ENCODE assay signal across 9 cellular contexts in genomic region chr6:75604294-75604693, GRCh38. TPM values are rescaled to one million over a fixed set of nuclear protein-coding genes. Genes with fewer than 3 reads are reported as not detected.
A peak's percentile ranks its signal among the peaks of the same experiment; 100 is the strongest.
DNase-seq lines count a peak whose midpoint lies in the region; ATAC-seq and TF ChIP-seq lines count a peak whose summit lies in the region.
"Had no signal": no experiment of that assay in that cellular context is flagged by ENCODE, and none has a peak within 500 bp of the region (broad histone marks: within the 10 kb centered on the region; RNA-seq: fewer than 3 reads in every experiment).

No MANE protein-coding gene starts in this region.

- no peaks in the 10 kb centered on the region for H3K9me3 Mint-ChIP-seq in activated naive CD4-positive, alpha-beta T cell treated with anti-CD3 and anti-CD28 coated beads for 36 hours
- no peaks in the 10 kb centered on the region for H3K9me3 Mint-ChIP-seq in activated CD8-positive, alpha-beta T cell treated with anti-CD3 and anti-CD28 coated beads for 36 hours

- no peak for ATAC-seq in activated CD8-positive, alpha-beta T cell treated with anti-CD3 and anti-CD28 coated beads for 36 hours
- ATAC-seq in HG02870 (IDR thresholded peaks at IDR 0.05; ENCODE audit: unreplicated experiment), result no peak

- H3K27me3 Mint-ChIP-seq in activated naive CD4-positive, alpha-beta T cell treated with anti-CD3 and anti-CD28 coated beads for 36 hours (ENCODE audit: low read depth), result no peaks in the 10 kb centered on the region
- H3K27me3 Mint-ChIP-seq in activated CD8-positive, alpha-beta T cell treated with anti-CD3 and anti-CD28 coated beads for 36 hours, result no peaks in the 10 kb centered on the region

- WGBS in suprapubic skin, result 91% methylated on average over 16 of the region's 16 CpGs

- TF ChIP-seq CTCF in activated CD8-positive, alpha-beta T cell treated with anti-CD3 and anti-CD28 coated beads for 36 hours (IDR thresholded peaks at IDR 0.05), result no peak
- TF ChIP-seq CTCF in suprapubic skin (IDR thresholded peaks at IDR 0.05), result no peak

- peak overlapping the region; percentile 95 for H3K27ac Mint-ChIP-seq in activated naive CD4-positive, alpha-beta T cell treated with anti-CD3 and anti-CD28 coated beads for 36 hours
- peak overlapping the region; percentile 95 for H3K27ac Mint-ChIP-seq in activated CD8-positive, alpha-beta T cell treated with anti-CD3 and anti-CD28 coated beads for 36 hours

- H3K9me3 ChIP-seq in iPS-18c (ENCODE audit: control insufficient read depth, insufficient read depth, low read length) (peaks cover 2% of the 10 kb centered on the region), suprapubic skin (no peaks in the 10 kb centered on the region)

- no peaks in the 10 kb centered on the region for H3K36me3 ChIP-seq in suprapubic skin

- intact Hi-C loops in activated naive CD4-positive, alpha-beta T cell treated with anti-CD3 and anti-CD28 coated beads for 36 hours (cut with micrococcal nuclease), result loop anchor here (5.0 kb wide), 1 partner anchor 1952 kb away; the partner anchor contains the start of gene SLC17A5
- intact Hi-C loops in activated CD8-positive, alpha-beta T cell treated with anti-CD3 and anti-CD28 coated beads for 36 hours (cut with micrococcal nuclease), result no loop called here

- H3K4me3 ChIP-seq in iPS-18c (ENCODE audit: insufficient read depth, low read depth, low read length) (peak overlapping the region; percentile 11; the same call in 1 of the 2 replicates), suprapubic skin (peak overlapping the region; percentile 81)

- peaks cover 50% of the 10 kb centered on the region for H3K4me1 ChIP-seq in suprapubic skin

- TF ChIP-seq EP300 in suprapubic skin (IDR thresholded peaks at IDR 0.05), result no peak

- CTCF ChIA-PET in activated naive CD4-positive, alpha-beta T cell treated with anti-CD3 and anti-CD28 coated beads for 36 hours (lab: Charles Lee), result interaction anchor here (0.6 kb wide), 1 partner anchor 307 kb away, joined by 3 read pairs; no protein-coding TSS in a partner anchor
- CTCF ChIA-PET in activated CD8-positive, alpha-beta T cell treated with anti-CD3 and anti-CD28 coated beads for 36 hours (lab: Charles Lee), result no interaction called here

- peak overlapping the region; percentile 95 for H3K4me3 Mint-ChIP-seq in activated naive CD4-positive, alpha-beta T cell treated with anti-CD3 and anti-CD28 coated beads for 36 hours
- peak overlapping the region; percentile 91 for H3K4me3 Mint-ChIP-seq in activated CD8-positive, alpha-beta T cell treated with anti-CD3 and anti-CD28 coated beads for 36 hours

- POLR2A ChIA-PET in activated CD8-positive, alpha-beta T cell treated with anti-CD3 and anti-CD28 coated beads for 36 hours (lab: Charles Lee), result no interaction called here

- no peak overlapping the region for H3K27ac ChIP-seq in suprapubic skin

- H3K27me3 ChIP-seq in suprapubic skin, result no peaks in the 10 kb centered on the region

- H3K4me1 Mint-ChIP-seq in activated naive CD4-positive, alpha-beta T cell treated with anti-CD3 and anti-CD28 coated beads for 36 hours (ENCODE audit: low read depth), result peaks cover 64% of the 10 kb centered on the region
- peaks cover 64% of the 10 kb centered on the region for H3K4me1 Mint-ChIP-seq in activated CD8-positive, alpha-beta T cell treated with anti-CD3 and anti-CD28 coated beads for 36 hours (ENCODE audit: low read depth)

- TF ChIP-seq POLR2A in suprapubic skin (IDR thresholded peaks at IDR 0.05), result no peak

- no peak for DNase-seq in activated naive CD4-positive, alpha-beta T cell treated with anti-CD3 and anti-CD28 coated beads for 36 hours
- DNase-seq in activated naive CD4-positive, alpha-beta T cell treated with Interleukin-2 at 50 U/mL for 16 hours, result no peak
- no peak for DNase-seq in activated CD8-positive, alpha-beta T cell treated with anti-CD3 and anti-CD28 coated beads for 36 hours
- no peak for DNase-seq in suprapubic skin (ENCODE audit: low spot score in 2 of 2)
- DNase-seq in effector CD4-positive, alpha-beta T cell, result no peak
- no peak for DNase-seq in midbrain (lab: John Stamatoyannopoulos, UW)
- DNase-seq: effector CD8-positive, alpha-beta T cell had no signal

- peaks cover 13% of the 10 kb centered on the region for H3K36me3 Mint-ChIP-seq in activated naive CD4-positive, alpha-beta T cell treated with anti-CD3 and anti-CD28 coated beads for 36 hours (ENCODE audit: low read depth)
- peaks cover 23% of the 10 kb centered on the region for H3K36me3 Mint-ChIP-seq in activated CD8-positive, alpha-beta T cell treated with anti-CD3 and anti-CD28 coated beads for 36 hours (ENCODE audit: low read depth)

RNA-seq across cellular contexts. Expression of gene SENP6, which starts 2.6 kb away (rescaled TPM):
- 10 to 100 TPM; 54.0 to 57.7 TPM for total RNA-seq in activated naive CD4-positive, alpha-beta T cell treated with anti-CD3 and anti-CD28 coated beads for 36 hours
- 10 to 100 TPM; 70.2 to 72.0 TPM for total RNA-seq in activated CD8-positive, alpha-beta T cell treated with anti-CD3 and anti-CD28 coated beads for 36 hours
- 100 to 1,000 TPM in 1 of 4 donors, 10 to 100 TPM in 3; 65.1 to 176 (median 83.2) TPM for total RNA-seq in suprapubic skin
